ENCODE assay signal across 1 cellular context in genomic region chr6:31441368-31442267, GRCh38.
TF ChIP-seq lines count a peak whose summit lies in the region.

No MANE protein-coding gene starts in this region.

TF ChIP-seq in GM12878, 131 proteins besides CTCF, POLR2A, EP300 and RAD21 (continued from another document):
- no peak for TF ChIP-seq ZBTB40 (IDR thresholded peaks at IDR 0.05; ENCODE audit: borderline replicate concordance)
- TF ChIP-seq IKZF1 (conservative IDR thresholded peaks at IDR 0.05) = 0 out of 2 replicates have a peak, but pooled peaks have one; percentile 36
- no peak for TF ChIP-seq FOXM1 (IDR thresholded peaks at IDR 0.05; ENCODE audit: low read depth, low read length)
- TF ChIP-seq ESRRA (IDR thresholded peaks at IDR 0.05; ENCODE audit: low read length) = no peak
- no peak for TF ChIP-seq SREBF1 (IDR thresholded peaks at IDR 0.05; ENCODE audit: low read length)
- TF ChIP-seq CEBPB (IDR thresholded peaks at IDR 0.05; ENCODE audit: borderline replicate concordance in 1 of 2, low read depth in 2 of 2, low read length in 2 of 2) = no peak
- no peak for TF ChIP-seq NFXL1 (IDR thresholded peaks at IDR 0.05; ENCODE audit: borderline replicate concordance)
- TF ChIP-seq STAT3 (IDR thresholded peaks at IDR 0.05; ENCODE audit: low read depth, low read length) = no peak
- TF ChIP-seq CHD2 (IDR thresholded peaks at IDR 0.05; ENCODE audit: borderline replicate concordance, low read depth, low read length) = no peak
- TF ChIP-seq IRF5 (IDR thresholded peaks at IDR 0.05; ENCODE audit: borderline replicate concordance) = no peak
- 0 out of 2 replicates have a peak, but pooled peaks have one; percentile 16 for TF ChIP-seq GATAD2B (conservative IDR thresholded peaks at IDR 0.05; ENCODE audit: low read depth)
- no peak for TF ChIP-seq MLLT1 (IDR thresholded peaks at IDR 0.05)
- TF ChIP-seq ELK1 (IDR thresholded peaks at IDR 0.05; ENCODE audit: low read depth, low read length) = 0 out of 2 replicates have a peak, but pooled peaks have one; percentile 20
- 0 out of 2 replicates have a peak, but pooled peaks have one; percentile 55 for TF ChIP-seq NR2F1 (conservative IDR thresholded peaks at IDR 0.05)
- TF ChIP-seq TCF12 (IDR thresholded peaks at IDR 0.05; ENCODE audit: low read depth, low read length) = 0 out of 2 replicates have a peak, but pooled peaks have one; percentile 29
- TF ChIP-seq RCOR1 (conservative IDR thresholded peaks at IDR 0.05; ENCODE audit: low read depth, low read length) = no peak
- TF ChIP-seq CREM (IDR thresholded peaks at IDR 0.05; ENCODE audit: low read depth) = no peak
- no peak for TF ChIP-seq BMI1 (IDR thresholded peaks at IDR 0.05; ENCODE audit: borderline replicate concordance)
- peak; percentile 64; the same call in 1 of the 2 replicates for TF ChIP-seq YY1 (IDR thresholded peaks at IDR 0.05; ENCODE audit: low read depth, low read length)
- no peak for TF ChIP-seq ATF2 (IDR thresholded peaks at IDR 0.05; ENCODE audit: low read length)
- no peak for TF ChIP-seq ZNF24 (IDR thresholded peaks at IDR 0.05)
- TF ChIP-seq SMC3 (IDR thresholded peaks at IDR 0.05; ENCODE audit: borderline replicate concordance, low read length) = peak; percentile 81
- no peak for TF ChIP-seq ZZZ3 (IDR thresholded peaks at IDR 0.05; ENCODE audit: control insufficient read depth, insufficient read length, low read depth)
- no peak for TF ChIP-seq ZBTB4 (CRISPR knock-in tag; IDR thresholded peaks at IDR 0.05)
- no peak for TF ChIP-seq TCF7 (IDR thresholded peaks at IDR 0.05; ENCODE audit: borderline replicate concordance)
- no peak for TF ChIP-seq CHD4 (IDR thresholded peaks at IDR 0.05)
- no peak for TF ChIP-seq NBN (IDR thresholded peaks at IDR 0.05)
- no peak for TF ChIP-seq WRNIP1 (IDR thresholded peaks at IDR 0.05; ENCODE audit: borderline replicate concordance, low read depth, low read length)
- TF ChIP-seq ZNF207 (IDR thresholded peaks at IDR 0.05; ENCODE audit: borderline replicate concordance) = no peak
- TF ChIP-seq MYB (IDR thresholded peaks at IDR 0.05; ENCODE audit: borderline replicate concordance, low read depth, low read length) = no peak
